In the genomic region with DNA sequence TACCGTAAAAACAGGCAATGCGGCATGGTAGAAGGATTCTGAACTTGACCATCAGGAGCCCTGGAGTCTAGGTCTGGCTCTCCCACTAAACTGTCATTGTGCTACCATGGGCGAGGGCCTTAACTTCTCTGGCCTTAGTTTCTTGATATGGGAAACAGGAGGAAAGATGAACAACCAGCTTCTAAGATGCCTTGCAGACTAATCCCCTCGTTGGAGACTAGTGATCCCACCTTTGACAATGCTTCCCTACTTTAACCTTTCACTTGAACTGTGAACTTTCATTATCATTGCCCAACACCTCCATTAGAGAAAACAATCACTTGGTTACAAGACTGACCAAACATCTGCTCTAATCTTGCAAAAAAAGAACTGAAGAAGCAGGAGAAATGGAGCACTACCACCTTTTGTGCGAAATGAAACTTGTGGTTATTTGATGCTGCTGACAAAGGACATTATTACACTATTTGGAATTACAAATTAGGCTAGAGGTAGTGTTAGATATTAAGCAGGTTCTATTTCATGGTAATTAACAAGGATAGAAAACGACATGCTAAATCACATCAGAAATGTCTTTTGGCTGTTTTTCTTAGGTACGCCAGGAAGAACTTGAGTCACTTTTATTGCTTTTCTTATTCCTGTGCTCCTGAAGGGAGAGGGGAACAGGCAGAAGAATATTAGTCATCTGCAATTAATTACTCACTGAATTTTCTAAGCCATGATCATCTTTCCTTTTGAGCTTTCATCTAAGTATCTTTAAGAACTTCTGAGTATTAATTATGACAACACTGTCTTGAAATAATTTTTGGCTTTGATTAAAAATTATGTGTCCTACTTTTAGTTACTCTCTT, we compare ENCODE assay signal across 9 cellular contexts. TPM values are rescaled to one million over a fixed set of nuclear protein-coding genes. Genes with fewer than 3 reads are reported as not detected.
DNase-seq lines count a peak whose midpoint lies in the region; ATAC-seq and TF ChIP-seq lines count a peak whose summit lies in the region.
"Had no signal": no experiment of that assay in that cellular context is flagged by ENCODE, and none has a peak within 500 bp of the region (broad histone marks: within the 10 kb centered on the region; RNA-seq: fewer than 3 reads in every experiment).

No MANE protein-coding gene starts in this region.

- H3K4me1 ChIP-seq in GM23338 (ENCODE audit: insufficient read depth) = no peaks in the 10 kb centered on the region

- no peaks in the 10 kb centered on the region for H3F3A ChIP-seq in GM23338 (replicated peaks; ENCODE audit: low read depth)

- H3K79me2 ChIP-seq in GM23338 (replicated peaks; ENCODE audit: insufficient read depth) = no peaks in the 10 kb centered on the region

- H3K9me3 Mint-ChIP-seq in GM23338 = no peaks in the 10 kb centered on the region
- no peaks in the 10 kb centered on the region for H3K9me3 Mint-ChIP-seq in activated T-helper 1 cell treated with anti-CD3 and anti-CD28 coated beads, Interleukin-12 subunit alpha, Interleukin-12 subunit beta, Interleukin-2, Interleukin-4 antibody, amounts not matched to agents 30 ng/mL and 10 ng/mL and 1 ng/mL, durations not matched to agents 14 hours and 24 hours and 36 hours

- H3K4me1 Mint-ChIP-seq in GM23338 = peaks cover 13% of the 10 kb centered on the region
- peaks cover 46% of the 10 kb centered on the region for H3K4me1 Mint-ChIP-seq in activated T-helper 1 cell treated with anti-CD3 and anti-CD28 coated beads, Interleukin-12 subunit alpha, Interleukin-12 subunit beta, Interleukin-2, Interleukin-4 antibody, amounts not matched to agents 30 ng/mL and 10 ng/mL and 1 ng/mL, durations not matched to agents 14 hours and 24 hours and 36 hours (ENCODE audit: low read depth)

- peak; percentile 37 for DNase-seq in AG08395 (ENCODE audit: low spot score)
- DNase-seq in GM23338 (ENCODE audit: low spot score) = no peak
- DNase-seq in activated T-helper 1 cell treated with anti-CD3 and anti-CD28 coated beads, Interleukin-12 subunit alpha, Interleukin-12 subunit beta, Interleukin-2, Interleukin-4 antibody, amounts not matched to agents 30 ng/mL and 10 ng/mL and 1 ng/mL, durations not matched to agents 14 hours and 24 hours and 36 hours (ENCODE audit: low spot score) = no peak
- peak; percentile 76 for DNase-seq in kidney tubule cell (ENCODE audit: low spot score)
- DNase-seq in C1 segment of cervical spinal cord (lab: John Stamatoyannopoulos, UW) = no peak
- DNase-seq in dorsolateral prefrontal cortex = no peak
- DNase-seq in NCI-H82 (lab: John Stamatoyannopoulos, UW) = no peak
- DNase-seq: NCI-H2171 had no signal

- no peak for ATAC-seq in GM23338
- ATAC-seq in HG03045 (IDR thresholded peaks at IDR 0.05; ENCODE audit: unreplicated experiment) = no peak

- H3K36me3 ChIP-seq in GM23338 (ENCODE audit: insufficient read depth) = no peaks in the 10 kb centered on the region

- H3K9me2 ChIP-seq in GM23338 (ENCODE audit: insufficient read depth) = no peaks in the 10 kb centered on the region

- H2AFZ ChIP-seq in GM23338 = peak overlapping the region; percentile 81; the same call in 1 of the 2 replicates

- intact Hi-C loops in activated T-helper 1 cell treated with anti-CD3 and anti-CD28 coated beads, Interleukin-12 subunit alpha, Interleukin-12 subunit beta, Interleukin-2, Interleukin-4 antibody, amounts not matched to agents 30 ng/mL and 10 ng/mL and 1 ng/mL, durations not matched to agents 14 hours and 24 hours and 36 hours (cut with micrococcal nuclease) = loop anchor here (1.0 to 2.0 kb wide), 6 partner anchors 18 to 434 kb away; a partner anchor contains a TSS
- intact Hi-C loops in dorsolateral prefrontal cortex (cut with DNase I) = no loop called here

- no peak overlapping the region for H3K4me3 ChIP-seq in GM23338
- no peak overlapping the region for H3K4me3 ChIP-seq in dorsolateral prefrontal cortex

- H3K27me3 Mint-ChIP-seq in GM23338 (ENCODE audit: insufficient read depth, low read depth, poor library complexity) = no peaks in the 10 kb centered on the region
- H3K27me3 Mint-ChIP-seq in activated T-helper 1 cell treated with anti-CD3 and anti-CD28 coated beads, Interleukin-12 subunit alpha, Interleukin-12 subunit beta, Interleukin-2, Interleukin-4 antibody, amounts not matched to agents 30 ng/mL and 10 ng/mL and 1 ng/mL, durations not matched to agents 14 hours and 24 hours and 36 hours (ENCODE audit: insufficient read depth) = no peaks in the 10 kb centered on the region

- no peak overlapping the region for H3K4me2 ChIP-seq in GM23338

- no peaks in the 10 kb centered on the region for H4K20me1 ChIP-seq in GM23338 (replicated peaks; ENCODE audit: insufficient read depth)

- TF ChIP-seq CTCF in GM23338 (conservative IDR thresholded peaks at IDR 0.05; ENCODE audit: low read depth in 2 of 2) (no peak), dorsolateral prefrontal cortex (IDR thresholded peaks at IDR 0.05 in 54 of 56, conservative IDR thresholded peaks at IDR 0.05 in 2 of 56; ENCODE audit: low read depth in 1 of 56, partially characterized antibody in 56 of 56) (no peak)

- H3K36me3 Mint-ChIP-seq in GM23338 (ENCODE audit: low read depth) = no peaks in the 10 kb centered on the region
- H3K36me3 Mint-ChIP-seq in activated T-helper 1 cell treated with anti-CD3 and anti-CD28 coated beads, Interleukin-12 subunit alpha, Interleukin-12 subunit beta, Interleukin-2, Interleukin-4 antibody, amounts not matched to agents 30 ng/mL and 10 ng/mL and 1 ng/mL, durations not matched to agents 14 hours and 24 hours and 36 hours (ENCODE audit: low read depth) = no peaks in the 10 kb centered on the region

- H3K27ac Mint-ChIP-seq in GM23338 = 0 out of 2 replicates have a peak overlapping the region, but pooled peaks have one; percentile 26
- peak overlapping the region; percentile 63 for H3K27ac Mint-ChIP-seq in activated T-helper 1 cell treated with anti-CD3 and anti-CD28 coated beads, Interleukin-12 subunit alpha, Interleukin-12 subunit beta, Interleukin-2, Interleukin-4 antibody, amounts not matched to agents 30 ng/mL and 10 ng/mL and 1 ng/mL, durations not matched to agents 14 hours and 24 hours and 36 hours

- no peak overlapping the region for H3K4me3 Mint-ChIP-seq in GM23338
- peak overlapping the region; percentile 63 for H3K4me3 Mint-ChIP-seq in activated T-helper 1 cell treated with anti-CD3 and anti-CD28 coated beads, Interleukin-12 subunit alpha, Interleukin-12 subunit beta, Interleukin-2, Interleukin-4 antibody, amounts not matched to agents 30 ng/mL and 10 ng/mL and 1 ng/mL, durations not matched to agents 14 hours and 24 hours and 36 hours

- H3K27me3 ChIP-seq in GM23338 (ENCODE audit: insufficient read depth) (no peaks in the 10 kb centered on the region), dorsolateral prefrontal cortex (no peaks in the 10 kb centered on the region)

- H3K27ac ChIP-seq in GM23338 (ENCODE audit: low read depth) = no peak overlapping the region
- H3K27ac ChIP-seq in dorsolateral prefrontal cortex = no peak overlapping the region

TF ChIP-seq in GM23338, 12 proteins besides CTCF, POLR2A, EP300 and RAD21 (continues in another document):
- no peak for TF ChIP-seq ZNF331 (CRISPR knock-in tag; IDR thresholded peaks at IDR 0.05; ENCODE audit: low read depth)

RNA-seq across cellular contexts. Expression of a gene that starts 39.1 kb away (rescaled TPM):
- 4.0 and 5.0 TPM in 2 replicates for total RNA-seq in GM23338 (2014; rRNA removed; shearing (Covaris generic))
- polyA plus RNA-seq in GM23338 (2016; fragmentation: Nextera tagmentation; extraction: Ambion mirVana) = 3.7 and 4.3 TPM in 2 replicates
- 3.8 and 5.0 TPM in 2 replicates for total RNA-seq in activated T-helper 1 cell treated with anti-CD3 and anti-CD28 coated beads, Interleukin-12 subunit alpha, Interleukin-12 subunit beta, Interleukin-2, Interleukin-4 antibody, amounts not matched to agents 30 ng/mL and 10 ng/mL and 1 ng/mL, durations not matched to agents 14 hours and 24 hours and 36 hours
- 1 to 10 TPM; 1.8 to 7.6 (median 4.1) TPM for total RNA-seq in dorsolateral prefrontal cortex

Comparison
In these comparisons a context has a peak if more than half of its experiments do, and no peak if none do; other contexts are left out.
1. DNase-seq: peak in AG08395 (single experiment) and kidney tubule cell (single experiment); none in GM23338 (single experiment), activated T-helper 1 cell treated with anti-CD3 and anti-CD28 coated beads, Interleukin-12 subunit alpha, Interleukin-12 subunit beta, Interleukin-2, Interleukin-4 antibody, amounts not matched to agents 30 ng/mL and 10 ng/mL and 1 ng/mL, durations not matched to agents 14 hours and 24 hours and 36 hours (single experiment), C1 segment of cervical spinal cord (0 of 14), dorsolateral prefrontal cortex (0 of 10) and NCI-H82 (single experiment).